Comparison of ENCODE assay signal across 8 cellular contexts in the genomic region with DNA sequence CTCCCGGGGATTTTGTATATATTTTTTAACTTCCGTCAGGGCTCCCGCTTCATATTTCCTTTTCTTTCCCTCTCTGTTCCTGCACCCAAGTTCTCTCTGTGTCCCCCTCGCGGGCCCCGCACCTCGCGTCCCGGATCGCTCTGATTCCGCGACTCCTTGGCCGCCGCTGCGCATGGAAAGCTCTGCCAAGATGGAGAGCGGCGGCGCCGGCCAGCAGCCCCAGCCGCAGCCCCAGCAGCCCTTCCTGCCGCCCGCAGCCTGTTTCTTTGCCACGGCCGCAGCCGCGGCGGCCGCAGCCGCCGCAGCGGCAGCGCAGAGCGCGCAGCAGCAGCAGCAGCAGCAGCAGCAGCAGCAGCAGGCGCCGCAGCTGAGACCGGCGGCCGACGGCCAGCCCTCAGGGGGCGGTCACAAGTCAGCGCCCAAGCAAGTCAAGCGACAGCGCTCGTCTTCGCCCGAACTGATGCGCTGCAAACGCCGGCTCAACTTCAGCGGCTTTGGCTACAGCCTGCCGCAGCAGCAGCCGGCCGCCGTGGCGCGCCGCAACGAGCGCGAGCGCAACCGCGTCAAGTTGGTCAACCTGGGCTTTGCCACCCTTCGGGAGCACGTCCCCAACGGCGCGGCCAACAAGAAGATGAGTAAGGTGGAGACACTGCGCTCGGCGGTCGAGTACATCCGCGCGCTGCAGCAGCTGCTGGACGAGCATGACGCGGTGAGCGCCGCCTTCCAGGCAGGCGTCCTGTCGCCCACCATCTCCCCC. TPM values are rescaled to one million over a fixed set of nuclear protein-coding genes. Genes with fewer than 3 reads are reported as not detected.
DNase-seq lines count a peak whose midpoint lies in the region; ATAC-seq and TF ChIP-seq lines count a peak whose summit lies in the region.

No MANE protein-coding gene starts in this region.

- POLR2A ChIA-PET in CD4-positive, alpha-beta T cell (lab: Charles Lee), result no interaction called here

- no peak overlapping the region for H3K27ac ChIP-seq in CD4-positive, alpha-beta T cell (ENCODE audit: low read depth, low read length)
- no peak overlapping the region for H3K27ac ChIP-seq in suprapubic skin

- peaks cover 3% of the 10 kb centered on the region for H3K9me3 Mint-ChIP-seq in CD4-positive, alpha-beta T cell
- no peaks in the 10 kb centered on the region for H3K9me3 Mint-ChIP-seq in activated naive CD8-positive, alpha-beta T cell (ENCODE audit: low read depth)

- H3K4me3 Mint-ChIP-seq in CD4-positive, alpha-beta T cell, result peak overlapping the region; percentile 34
- peak overlapping the region; percentile 77 for H3K4me3 Mint-ChIP-seq in activated naive CD8-positive, alpha-beta T cell

- peak overlapping the region; percentile 48 for H3K4me3 ChIP-seq in suprapubic skin

- no peak for TF ChIP-seq POLR2A in suprapubic skin (IDR thresholded peaks at IDR 0.05)

- H3K36me3 Mint-ChIP-seq in CD4-positive, alpha-beta T cell (ENCODE audit: low read depth), result no peaks in the 10 kb centered on the region
- peaks cover under 1% of the 10 kb centered on the region for H3K36me3 Mint-ChIP-seq in activated naive CD8-positive, alpha-beta T cell

- ATAC-seq in CD4-positive, alpha-beta T cell (ENCODE audit: poor library complexity), result no peak
- ATAC-seq in GM18867 (IDR thresholded peaks at IDR 0.05; ENCODE audit: unreplicated experiment) (peak; percentile 73), HG03159 (IDR thresholded peaks at IDR 0.05; ENCODE audit: unreplicated experiment) (peak; percentile 53), HG03442 (IDR thresholded peaks at IDR 0.05; ENCODE audit: unreplicated experiment) (no peak), sciatic nerve (no peak)

- no peak for TF ChIP-seq EP300 in suprapubic skin (IDR thresholded peaks at IDR 0.05)

- H3K36me3 ChIP-seq in suprapubic skin, result no peaks in the 10 kb centered on the region

- TF ChIP-seq CTCF in CD4-positive, alpha-beta T cell (IDR thresholded peaks at IDR 0.05), result no peak
- TF ChIP-seq CTCF in suprapubic skin (IDR thresholded peaks at IDR 0.05), result no peak

- DNase-seq in CD4-positive, alpha-beta T cell, result no peak
- DNase-seq in iPS-NIHi7 (ENCODE audit: extremely low spot score) (peak; percentile 53), suprapubic skin (ENCODE audit: low spot score in 2 of 2) (no peak), sciatic nerve (ENCODE audit: low spot score) (no peak)

- H3K27me3 Mint-ChIP-seq in CD4-positive, alpha-beta T cell, result peaks cover 92% of the 10 kb centered on the region
- peaks cover 73% of the 10 kb centered on the region for H3K27me3 Mint-ChIP-seq in activated naive CD8-positive, alpha-beta T cell

- peaks cover 28% of the 10 kb centered on the region for H3K4me1 ChIP-seq in suprapubic skin

- H3K4me1 Mint-ChIP-seq in CD4-positive, alpha-beta T cell (ENCODE audit: low read depth), result peaks cover 13% of the 10 kb centered on the region
- H3K4me1 Mint-ChIP-seq in activated naive CD8-positive, alpha-beta T cell (ENCODE audit: low read depth), result peaks cover 35% of the 10 kb centered on the region

- peaks cover 4% of the 10 kb centered on the region for H3K9me3 ChIP-seq in CD4-positive, alpha-beta T cell (ENCODE audit: control insufficient read depth, low read length)
- H3K9me3 ChIP-seq in suprapubic skin, result no peaks in the 10 kb centered on the region

- peaks cover 94% of the 10 kb centered on the region for H3K27me3 ChIP-seq in CD4-positive, alpha-beta T cell (ENCODE audit: control insufficient read depth, insufficient read depth, low read length)
- H3K27me3 ChIP-seq in suprapubic skin, result peaks cover 98% of the 10 kb centered on the region

- intact Hi-C loops in CD4-positive, alpha-beta T cell (cut with DNase I, micrococcal nuclease), result no loop called here
- intact Hi-C loops in sciatic nerve (cut with DNase I), result loop anchor here (10.0 kb wide), 1 partner anchor 577 kb away; no protein-coding TSS in a partner anchor

- CTCF ChIA-PET in CD4-positive, alpha-beta T cell (lab: Charles Lee), result no interaction called here

- no peak overlapping the region for H3K27ac Mint-ChIP-seq in CD4-positive, alpha-beta T cell
- no peak overlapping the region for H3K27ac Mint-ChIP-seq in activated naive CD8-positive, alpha-beta T cell

- WGBS in suprapubic skin, result 3% methylated on average over 41 of the region's 83 CpGs

RNA-seq across cellular contexts. Expression of gene ASCL1, which starts 0.8 kb away (rescaled TPM):
- total RNA-seq in CD4-positive, alpha-beta T cell, result not detected
- total RNA-seq in suprapubic skin (not detected), sciatic nerve (not detected)

RNA-seq across cellular contexts. Expression of gene PAH, which starts 41.2 kb away (rescaled TPM):
- not detected for total RNA-seq in CD4-positive, alpha-beta T cell
- 1 to 10 TPM in 1 of 4 donors, not detected in 3; 1.5 TPM for total RNA-seq in suprapubic skin
- total RNA-seq in sciatic nerve, result not detected

Comparison
In these comparisons a context has a peak if more than half of its experiments do, and no peak if none do; other contexts are left out.
1. ATAC-seq: peak in GM18867 (single experiment) and HG03159 (single experiment); none in CD4-positive, alpha-beta T cell (single experiment), HG03442 (single experiment) and sciatic nerve (single experiment).